Comparison of ENCODE assay signal across 8 cellular contexts in genomic region chr5:137752873-137753226, GRCh38. TPM values are rescaled to one million over a fixed set of nuclear protein-coding genes. Genes with fewer than 3 reads are reported as not detected.
DNase-seq lines count a peak whose midpoint lies in the region; ATAC-seq and TF ChIP-seq lines count a peak whose summit lies in the region.

No MANE protein-coding gene starts in this region.

- H3K4me1 ChIP-seq in heart right ventricle (peaks cover 4 to 52% (median 42%) of the 10 kb centered on the region in 9 donors), uterus (peaks cover 0 to 4% of the 10 kb centered on the region in 2 donors)

- H3K27me3 ChIP-seq in heart right ventricle (no peaks in the 10 kb centered on the region), uterus (no peaks in the 10 kb centered on the region)

- ATAC-seq in heart right ventricle (peak in 4 of 8 donors; percentile 0 to 19 (median 3)), memory B cell (ENCODE audit: low read depth) (no peak)

- peak overlapping the region; percentile 100 for H3K4me3 Mint-ChIP-seq in memory B cell

- no peak for TF ChIP-seq POLR2A in uterus (IDR thresholded peaks at IDR 0.05)

- H3K36me3 ChIP-seq in heart right ventricle (peaks cover 0 to 29% (median 0%) of the 10 kb centered on the region in 9 donors), uterus (no peaks in the 10 kb centered on the region)

- H3K27ac Mint-ChIP-seq in memory B cell = peak overlapping the region; percentile 100

- H3K9me3 ChIP-seq in heart right ventricle (no peaks in the 10 kb centered on the region), uterus (no peaks in the 10 kb centered on the region)

- POLR2A ChIA-PET in RWPE1 (lab: Yijun Ruan, JAX; ENCODE audit: low non-redundant PET) = no interaction called here

- H3K4me3 ChIP-seq in heart right ventricle (peak overlapping the region; percentile 69 to 97 (median 88)), choroid plexus epithelial cell (ENCODE audit: low read depth, low read length) (peak overlapping the region; percentile 91), uterus (peak overlapping the region; percentile 64 to 95)

- H3K4me1 Mint-ChIP-seq in memory B cell = peaks cover 22% of the 10 kb centered on the region

- peaks cover 2% of the 10 kb centered on the region for H3K36me3 Mint-ChIP-seq in memory B cell

- intact Hi-C loops in heart right ventricle (cut with DNase I) = loop anchor here in 4 of 10 donors (5.0 to 10.0 kb wide), 3 partner anchors 279 to 382 kb away; partner anchors contain the start of genes FAM13B (in 2 of the 4) and NME5 (in 2 of the 4)
- intact Hi-C loops in cardiac septum (cut with DNase I) = loop anchor here (10.0 kb wide), 1 partner anchor 382 kb away; the partner anchor contains the start of gene NME5
- intact Hi-C loops in uterus (cut with DNase I; ENCODE audit: low total_unique reads) = no loop called here

- TF ChIP-seq CTCF in heart right ventricle (IDR thresholded peaks at IDR 0.05) (no peak), RWPE1 (conservative IDR thresholded peaks at IDR 0.05; ENCODE audit: low read depth) (no peak), choroid plexus epithelial cell (conservative IDR thresholded peaks at IDR 0.05; ENCODE audit: low read depth, low read length) (no peak), uterus (IDR thresholded peaks at IDR 0.05) (no peak)

- no peaks in the 10 kb centered on the region for H3K27me3 Mint-ChIP-seq in memory B cell

- H3K27ac ChIP-seq in heart right ventricle (peak overlapping the region; percentile 92 to 100 (median 99)), RWPE1 (peak overlapping the region; percentile 97), uterus (peak overlapping the region; percentile 98 to 100)

- 2 to 3% methylated on average over 6 of the region's 6 CpGs for whole genome bisulfite sequencing in heart right ventricle, 2 donors

- CTCF ChIA-PET in RWPE1 (lab: Yijun Ruan, JAX) = interaction anchor here (0.5 to 0.8 kb wide), 4 partner anchors 111 to 1923 kb away, joined by 3 read pairs; no protein-coding TSS in a partner anchor

- peak in 1 of 2 donors; percentile 31 for DNase-seq in heart right ventricle
- no peak for DNase-seq in cardiac septum (ENCODE audit: low spot score)
- no peak for DNase-seq in RWPE1 (ENCODE audit: low spot score)
- peak; percentile 31 for DNase-seq in choroid plexus epithelial cell (ENCODE audit: low read depth)
- DNase-seq in memory B cell (ENCODE audit: low spot score in 2 of 2) = peak in 1 of 2 donors; percentile 45
- peak in 1 of 2 donors; percentile 24 for DNase-seq in uterus
- DNase-seq in cerebellar nuclear complex (lab: John Stamatoyannopoulos, UW) = no peak
- DNase-seq in middle frontal gyrus (ENCODE audit: extremely low spot score, low spot score) = no peak

- H3K9me3 Mint-ChIP-seq in memory B cell = no peaks in the 10 kb centered on the region

RNA-seq across cellular contexts. Expression of gene HNRNPA0, which starts 1.3 kb away (rescaled TPM):
- total RNA-seq in heart right ventricle (10 to 100 TPM; 12.4 to 23.8 (median 17.4) TPM), cardiac septum (20.0 TPM), uterus (10 to 100 TPM in 2 of 4 donors, 1 to 10 TPM in 2; 5.9 to 44.7 (median 21.0) TPM)
- 10 to 100 TPM in 1 of 2 donors, 1 to 10 TPM in 1; 7.9 to 17.9 TPM for polyA plus RNA-seq in heart right ventricle

RNA-seq across cellular contexts. Expression of gene KLHL3, which starts 17.0 kb away (rescaled TPM):
- 10 to 100 TPM; 20.4 to 37.4 (median 28.2) TPM for total RNA-seq in heart right ventricle
- 10 to 100 TPM; 12.4 to 23.2 TPM for polyA plus RNA-seq in heart right ventricle
- total RNA-seq in cardiac septum = 35.1 TPM
- total RNA-seq in uterus = 10 to 100 TPM in 2 of 4 donors, 1 to 10 TPM in 2; 3.1 to 21.8 (median 8.9) TPM
